In genomic region chr1:67755619-67756018, GRCh38 we compare ENCODE assay signal across 1 cellular context.
TF ChIP-seq lines count a peak whose summit lies in the region.

No MANE protein-coding gene starts in this region.

TF ChIP-seq in SK-N-SH treated with all-trans-retinoic acid at 6 μM for 48 hours, 23 proteins besides CTCF, POLR2A, EP300 and RAD21 (continued from another document):
- TF ChIP-seq TCF4 (CRISPR knock-in tag; IDR thresholded peaks at IDR 0.05; ENCODE audit: borderline replicate concordance) = no peak
- no peak for TF ChIP-seq ZFP30 (CRISPR knock-in tag; IDR thresholded peaks at IDR 0.05)
- TF ChIP-seq ZC3H10 (CRISPR knock-in tag; IDR thresholded peaks at IDR 0.05) = 0 out of 2 replicates have a peak, but pooled peaks have one; percentile 35
- TF ChIP-seq TSHZ2 (CRISPR knock-in tag; IDR thresholded peaks at IDR 0.05) = no peak
- no peak for TF ChIP-seq ESRRG (CRISPR knock-in tag; IDR thresholded peaks at IDR 0.05)
TF ChIP-seq in SK-N-SH treated with all-trans-retinoic acid at 6 μM for 48 hours: peak in this region for 3.
